Comparison of ENCODE assay signal across 8 cellular contexts in the genomic region with DNA sequence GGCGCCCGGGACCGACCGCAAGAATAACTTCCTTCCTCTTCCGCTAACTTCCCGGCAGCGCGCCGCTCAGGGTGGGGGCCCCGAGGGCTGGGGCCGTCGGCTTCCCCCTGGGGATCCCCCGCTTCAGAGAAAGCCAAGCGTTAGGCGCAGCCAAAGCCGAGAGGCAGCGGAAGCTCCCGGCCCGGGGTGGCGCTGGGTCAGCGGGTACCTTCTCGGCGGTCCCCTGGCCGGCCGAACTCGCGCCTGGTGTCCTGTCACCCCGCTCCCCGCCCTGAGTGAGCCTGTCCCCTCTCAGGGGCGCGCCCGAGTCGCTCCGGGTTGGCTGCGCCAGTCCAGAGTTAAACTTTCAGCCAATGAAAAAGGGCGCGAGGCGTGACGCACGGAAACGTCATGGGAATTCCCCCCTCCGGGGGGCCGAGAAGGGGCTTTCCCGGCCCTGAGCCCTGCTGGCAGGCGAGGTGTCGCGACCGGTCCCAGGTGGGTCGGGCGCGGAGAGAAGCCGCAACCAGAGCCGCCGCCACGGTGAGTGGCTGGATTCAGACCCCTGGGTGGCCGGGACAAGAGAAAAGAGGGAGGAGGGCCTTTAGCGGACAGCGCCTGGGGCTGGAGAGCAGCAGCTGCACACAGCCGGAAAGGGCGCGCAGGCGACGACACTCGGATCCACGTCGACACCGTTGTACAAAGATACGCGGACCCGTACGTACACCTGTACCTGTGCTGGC. TPM values are rescaled to one million over a fixed set of nuclear protein-coding genes. Genes with fewer than 3 reads are reported as not detected.
DNase-seq lines count a peak whose midpoint lies in the region; ATAC-seq and TF ChIP-seq lines count a peak whose summit lies in the region.

No MANE protein-coding gene starts in this region.

- H3K27ac ChIP-seq in neural cell (ENCODE audit: low read length) = no peak overlapping the region

- peak overlapping the region; percentile 85 for H3K4me3 ChIP-seq in fibroblast of the aortic adventitia (ENCODE audit: low read depth, low read length)
- H3K4me3 ChIP-seq in neural cell (ENCODE audit: low read length) = peak overlapping the region; percentile 73

- peak overlapping the region; percentile 26 for H3K9ac ChIP-seq in neural cell (ENCODE audit: low read length)

- peak overlapping the region; percentile 70 for H3K4me2 ChIP-seq in neural cell (ENCODE audit: low read length)

- peaks cover 32% of the 10 kb centered on the region for H3K27me3 ChIP-seq in neural cell (ENCODE audit: insufficient read depth, low read depth, low read length)

- no peaks in the 10 kb centered on the region for H4K20me1 ChIP-seq in neural cell (ENCODE audit: insufficient read depth)

- no peak for TF ChIP-seq CTCF in GM20000 (IDR thresholded peaks at IDR 0.05; ENCODE audit: extremely low read depth, missing control alignments)
- TF ChIP-seq CTCF in fibroblast of the aortic adventitia (IDR thresholded peaks at IDR 0.05; ENCODE audit: insufficient read depth, low read length) = no peak
- TF ChIP-seq CTCF in neural cell (IDR thresholded peaks at IDR 0.05; ENCODE audit: poor library complexity, severe bottlenecking) = peak; percentile 42

- peak; percentile 84 for TF ChIP-seq RAD21 in neural cell (conservative IDR thresholded peaks at IDR 0.05)

- no peaks in the 10 kb centered on the region for H3K9me3 ChIP-seq in neural cell (ENCODE audit: low read length)

- peaks cover 58% of the 10 kb centered on the region for H3K4me1 Mint-ChIP-seq in stimulated activated naive CD8-positive, alpha-beta T cell treated with anti-CD3 and anti-CD28 coated beads, Interleukin-15, amount 100 ng/mL, for 72 hours

- H2AFZ ChIP-seq in neural cell (ENCODE audit: low read depth, low read length) = no peak overlapping the region

- no peaks in the 10 kb centered on the region for H3K27me3 Mint-ChIP-seq in stimulated activated naive CD8-positive, alpha-beta T cell treated with anti-CD3 and anti-CD28 coated beads, Interleukin-15, amount 100 ng/mL, for 72 hours

- no peaks in the 10 kb centered on the region for H3K79me2 ChIP-seq in neural cell (replicated peaks; ENCODE audit: insufficient read depth, low read length)

- peak overlapping the region; percentile 98 to 99 for H3K27ac Mint-ChIP-seq in stimulated activated naive CD8-positive, alpha-beta T cell treated with anti-CD3 and anti-CD28 coated beads, Interleukin-15, amount 100 ng/mL, for 72 hours

- H3K9me3 Mint-ChIP-seq in stimulated activated naive CD8-positive, alpha-beta T cell treated with anti-CD3 and anti-CD28 coated beads, Interleukin-15, amount 100 ng/mL, for 72 hours = no peaks in the 10 kb centered on the region

- H3F3A ChIP-seq in neural cell (ENCODE audit: insufficient read depth, low read length, poor library complexity, severe bottlenecking) = no peaks in the 10 kb centered on the region

- no peak for TF ChIP-seq EP300 in neural cell (conservative IDR thresholded peaks at IDR 0.05; ENCODE audit: poor library complexity, severe bottlenecking)

- DNase-seq in DMS 273 treated with DMSO at 0.1 percent for 48 hours (lab: John Stamatoyannopoulos, UW) = peak; percentile 50
- peak; percentile 98 for DNase-seq in GM20000 (ENCODE audit: low spot score)
- peak; percentile 74 for DNase-seq in HS-5 (ENCODE audit: low read depth)
- DNase-seq in RPMI8226 = peak; percentile 89
- DNase-seq in activated T-helper 9 cell treated with anti-CD3 and anti-CD28 coated beads, Interleukin-2, amount 50 U/mL, for 16 hours (ENCODE audit: low read depth) = peak; percentile 98
- peak; percentile 94 for DNase-seq in fibroblast of the aortic adventitia (ENCODE audit: low read depth)
- peak; percentile 100 for DNase-seq in stimulated activated naive CD8-positive, alpha-beta T cell treated with anti-CD3 and anti-CD28 coated beads, Interleukin-15, amount 100 ng/mL, for 72 hours

- H3K36me3 ChIP-seq in neural cell (ENCODE audit: insufficient read depth, low read length) = no peaks in the 10 kb centered on the region

- H3K9me2 ChIP-seq in neural cell (ENCODE audit: insufficient read depth, low read length) = no peaks in the 10 kb centered on the region

- peak; percentile 90 for ATAC-seq in stimulated activated naive CD8-positive, alpha-beta T cell treated with anti-CD3 and anti-CD28 coated beads, Interleukin-15, amount 100 ng/mL, for 72 hours

- H3K4me3 Mint-ChIP-seq in stimulated activated naive CD8-positive, alpha-beta T cell treated with anti-CD3 and anti-CD28 coated beads, Interleukin-15, amount 100 ng/mL, for 72 hours = peak overlapping the region; percentile 86 to 96

TF ChIP-seq in neural cell, 6 proteins besides CTCF, POLR2A, EP300 and RAD21:
- TF ChIP-seq SMC3 (conservative IDR thresholded peaks at IDR 0.05; ENCODE audit: poor library complexity) (peak; percentile 91), MXI1 (conservative IDR thresholded peaks at IDR 0.05; ENCODE audit: poor library complexity, severe bottlenecking) (peak; percentile 25), REST (IDR thresholded peaks at IDR 0.05; ENCODE audit: borderline replicate concordance) (no peak), POLR2AphosphoS5 (IDR thresholded peaks at IDR 0.05) (peak; percentile 7), TAF1 (IDR thresholded peaks at IDR 0.05; ENCODE audit: low read depth) (no peak)

RNA-seq across cellular contexts. Expression of gene NFKB2, which starts 1.3 kb away (rescaled TPM):
- 9.0 and 16.2 TPM in 2 replicates for total RNA-seq in fibroblast of the aortic adventitia (ENCODE audit: low replicate concordance)
- 0.30 and 0.34 TPM in 2 replicates for polyA plus RNA-seq in neural cell
- polyA minus RNA-seq in neural cell = 0.24 and 0.46 TPM in 2 replicates

RNA-seq across cellular contexts. Expression of gene PSD, which starts 24.3 kb away (rescaled TPM):
- total RNA-seq in fibroblast of the aortic adventitia (ENCODE audit: low replicate concordance) = 0.18 and 1.3 TPM in 2 replicates
- polyA plus RNA-seq in neural cell = 68.8 and 84.3 TPM in 2 replicates
- polyA minus RNA-seq in neural cell = 52.3 and 67.7 TPM in 2 replicates

RNA-seq across cellular contexts. Expression of gene FBXL15, which starts 26.4 kb away (rescaled TPM):
- 5.2 and 39.6 TPM in 2 replicates for total RNA-seq in fibroblast of the aortic adventitia (ENCODE audit: low replicate concordance)
- 27.5 and 37.8 TPM in 2 replicates for polyA plus RNA-seq in neural cell
- polyA minus RNA-seq in neural cell = 16.2 and 22.2 TPM in 2 replicates

RNA-seq across cellular contexts. Expression of gene CUEDC2, which starts 38.1 kb away (rescaled TPM):
- 40.9 and 61.4 TPM in 2 replicates for total RNA-seq in fibroblast of the aortic adventitia (ENCODE audit: low replicate concordance)
- 169 and 194 TPM in 2 replicates for polyA plus RNA-seq in neural cell
- 76.2 and 79.9 TPM in 2 replicates for polyA minus RNA-seq in neural cell

RNA-seq across cellular contexts. Expression of gene C10orf95, which starts 57.1 kb away (rescaled TPM):
- total RNA-seq in fibroblast of the aortic adventitia (ENCODE audit: low replicate concordance) = not detected in 2 replicates
- not detected in 2 replicates for polyA plus RNA-seq in neural cell
- polyA minus RNA-seq in neural cell = not detected in 2 replicates

Comparison
In these comparisons a context has a peak if more than half of its experiments do, and no peak if none do; other contexts are left out.
1. DNase-seq: peak in every context shown above with its lines; median percentile 100 in stimulated activated naive CD8-positive, alpha-beta T cell treated with anti-CD3 and anti-CD28 coated beads, Interleukin-15, amount 100 ng/mL, for 72 hours; 98 in GM20000; 98 in activated T-helper 9 cell treated with anti-CD3 and anti-CD28 coated beads, Interleukin-2, amount 50 U/mL, for 16 hours; 94 in fibroblast of the aortic adventitia; 89 in RPMI8226; 74 in HS-5; 50 in DMS 273 treated with DMSO at 0.1 percent for 48 hours.